In genomic region chr12:43728117-43728516, GRCh38 we compare ENCODE assay signal across 1 cellular context.
TF ChIP-seq lines count a peak whose summit lies in the region.

No MANE protein-coding gene starts in this region.

TF ChIP-seq in endothelial cell of umbilical vein, 7 proteins besides CTCF, POLR2A, EP300 and RAD21:
- no peak for TF ChIP-seq JUN (IDR thresholded peaks at IDR 0.05; ENCODE audit: borderline replicate concordance, insufficient read depth, insufficient read length, low read depth)
